Comparison of ENCODE assay signal across 27 cellular contexts in the genomic region with DNA sequence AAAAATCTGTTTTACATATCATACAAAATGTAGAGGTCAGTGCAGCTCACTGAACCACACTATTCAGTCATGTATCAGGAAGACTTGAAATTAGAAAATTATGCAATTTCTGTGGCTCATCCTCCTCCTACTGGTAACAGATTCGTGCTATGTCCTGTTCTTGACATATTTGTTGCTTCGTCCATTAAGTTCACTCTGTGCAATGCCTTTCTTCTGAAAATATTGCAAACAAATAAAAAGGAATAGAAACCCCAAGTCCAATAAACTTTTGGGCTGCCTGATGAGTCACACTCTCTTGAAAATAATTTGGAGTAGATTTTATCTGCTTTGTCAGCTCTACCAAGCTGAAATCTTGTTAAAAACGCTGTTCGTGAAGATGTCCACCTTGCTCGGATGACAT.
"Had no signal": no experiment of that assay in that cellular context is flagged by ENCODE, and none has a peak within 500 bp of the region (broad histone marks: within the 10 kb centered on the region; RNA-seq: fewer than 3 reads in every experiment).

No MANE protein-coding gene starts in this region.

- H3K9me3 ChIP-seq: body of pancreas, left lung, thyroid gland, upper lobe of right lung had no signal

- H3K4me1 ChIP-seq: body of pancreas, left lung, thyroid gland, upper lobe of right lung had no signal

- DNase-seq: activated CD4-positive, alpha-beta T cell treated with anti-CD3 and anti-CD28 coated beads, Interleukin-2, amount 50 U/mL, for 48 hours; activated gamma-delta T cell; activated naive CD4-positive, alpha-beta T cell treated with anti-CD3 and anti-CD28 coated beads, Interleukin-2, amount 50 U/mL, for 16 hours; activated naive CD8-positive, alpha-beta T cell treated with anti-CD3 and anti-CD28 coated beads, Interleukin-2, amount 50 U/mL, for 24 hours; activated T-cell treated with anti-CD3 and anti-CD28 coated beads, Interleukin-2, amount 50 U/mL, for 72 hours; anterior cingulate cortex; body of pancreas; cortex of kidney; foreskin melanocyte; glutamatergic neuron; immature natural killer cell; left lung; naive thymus-derived CD4-positive, alpha-beta T cell; occipital lobe; stimulated activated CD4-positive, alpha-beta T cell treated with anti-CD3 and anti-CD28 coated beads, Interleukin-12 subunit alpha, Interleukin-12 subunit beta, amount 100 ng/mL, for 4 hours; stimulated activated CD4-positive, alpha-beta T cell treated with anti-CD3 and anti-CD28 coated beads, Interleukin-4, amount 100 ng/mL, for 4 hours; substantia nigra; T-helper 1 cell; thyroid gland; upper lobe of right lung had no signal

- H3K36me3 Mint-ChIP-seq: WTC11 had no signal

- H3K9me3 Mint-ChIP-seq: activated naive CD8-positive, alpha-beta T cell treated with anti-CD3 and anti-CD28 coated beads, Interleukin-2, amount 50 U/mL, for 24 hours; activated T-cell treated with anti-CD3 and anti-CD28 coated beads, Interleukin-2, amount 50 U/mL, for 72 hours; immature natural killer cell; naive thymus-derived CD4-positive, alpha-beta T cell; neural crest cell; stimulated activated naive CD8-positive, alpha-beta T cell treated with anti-CD3 and anti-CD28 coated beads, Interleukin-15, Interleukin-2, amounts not matched to agents 100 ng/mL and 50 ng/mL, for 24 hours; WTC11 had no signal

- H3K4me1 Mint-ChIP-seq: immature natural killer cell had no signal

- H3K27ac Mint-ChIP-seq: immature natural killer cell; stimulated activated naive CD8-positive, alpha-beta T cell treated with anti-CD3 and anti-CD28 coated beads, Interleukin-15, Interleukin-2, amounts not matched to agents 100 ng/mL and 50 ng/mL, for 24 hours; WTC11 had no signal

- H3K27me3 ChIP-seq: body of pancreas, cardiac muscle cell, hepatocyte, left lung, thyroid gland, upper lobe of right lung had no signal

- H3K4me3 ChIP-seq: body of pancreas, cardiac muscle cell, hepatocyte, left lung, lung, thyroid gland, upper lobe of right lung had no signal

- H3K27ac ChIP-seq: body of pancreas, cardiac muscle cell, hepatocyte, left lung, thyroid gland, upper lobe of right lung had no signal

- H3K4me2 ChIP-seq: hepatocyte had no signal

- H3K79me2 ChIP-seq: hepatocyte had no signal

- H3K27me3 Mint-ChIP-seq: activated naive CD8-positive, alpha-beta T cell treated with anti-CD3 and anti-CD28 coated beads, Interleukin-2, amount 50 U/mL, for 24 hours; naive thymus-derived CD4-positive, alpha-beta T cell; stimulated activated naive CD8-positive, alpha-beta T cell treated with anti-CD3 and anti-CD28 coated beads, Interleukin-15, Interleukin-2, amounts not matched to agents 100 ng/mL and 50 ng/mL, for 24 hours had no signal

- ATAC-seq: activated naive CD8-positive, alpha-beta T cell treated with anti-CD3 and anti-CD28 coated beads, Interleukin-2, amount 50 U/mL, for 24 hours; activated T-cell treated with anti-CD3 and anti-CD28 coated beads, Interleukin-2, amount 50 U/mL, for 72 hours; body of pancreas; left lung; naive thymus-derived CD4-positive, alpha-beta T cell; sciatic nerve; upper lobe of right lung; WTC11 had no signal

- H3K4me3 Mint-ChIP-seq: activated naive CD8-positive, alpha-beta T cell treated with anti-CD3 and anti-CD28 coated beads, Interleukin-2, amount 50 U/mL, for 24 hours; activated T-cell treated with anti-CD3 and anti-CD28 coated beads, Interleukin-2, amount 50 U/mL, for 72 hours; immature natural killer cell; naive thymus-derived CD4-positive, alpha-beta T cell; neural crest cell; stimulated activated naive CD8-positive, alpha-beta T cell treated with anti-CD3 and anti-CD28 coated beads, Interleukin-15, Interleukin-2, amounts not matched to agents 100 ng/mL and 50 ng/mL, for 24 hours; WTC11 had no signal

- H2AFZ ChIP-seq: hepatocyte had no signal
